In the genomic region with DNA sequence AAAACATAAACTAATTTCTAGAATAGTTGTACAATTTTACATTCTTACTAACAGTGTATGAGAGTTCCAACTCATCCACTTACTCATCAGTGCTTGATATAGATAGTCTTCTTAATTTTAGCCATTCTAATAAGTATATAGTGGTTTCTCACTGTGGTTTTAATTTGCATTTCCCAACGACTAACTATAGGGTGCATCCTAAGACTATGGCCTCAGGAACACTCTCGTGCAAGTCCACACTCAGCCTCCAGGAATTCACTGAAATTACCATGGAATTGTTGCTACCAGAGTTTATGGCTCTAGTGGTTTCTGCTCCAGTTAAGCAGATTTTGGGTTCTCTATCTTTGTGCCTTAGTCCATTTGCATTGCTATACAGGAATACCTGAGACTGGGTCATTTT, we compare ENCODE assay signal across 17 cellular contexts.
DNase-seq lines count a peak whose midpoint lies in the region; ATAC-seq and TF ChIP-seq lines count a peak whose summit lies in the region.
"Had no signal": no experiment of that assay in that cellular context is flagged by ENCODE, and none has a peak within 500 bp of the region (broad histone marks: within the 10 kb centered on the region; RNA-seq: fewer than 3 reads in every experiment).

No MANE protein-coding gene starts in this region.

- WGBS in GM23248 (ENCODE audit: low coverage in 1 of 2, low lambda C conversion rate in 2 of 2, missing lambda C conversion rate in 2 of 2), 2 experiments: 8% methylated on average over 2 of the region's 2 CpGs
- 63 to 73% (median 67%) methylated on average over 2 of the region's 2 CpGs for WGBS in adrenal gland, 4 donors

- intact Hi-C loops in adrenal gland (cut with DNase I): no loop called here

- H3K27ac ChIP-seq in GM23248 (no peak overlapping the region), adrenal gland (no peak overlapping the region)
- H3K27ac ChIP-seq: Peyer's patch had no signal

- H3F3A ChIP-seq in GM23248 (ENCODE audit: insufficient read depth): no peaks in the 10 kb centered on the region; the same call in 1 of the 2 replicates

- DNase-seq in ACHN (peak; percentile 1), GM23248 (peak; percentile 7), RPMI7951 (ENCODE audit: low read depth) (peak; percentile 14), foreskin melanocyte (peak; percentile 5), adrenal gland (no peak)
- DNase-seq: C1 segment of cervical spinal cord, GOT3, KG1, MG63, NCI-H1105, NCI-H1694, NCI-H524, Peyer's patch, SHP77, SK-N-SH had no signal

- no peaks in the 10 kb centered on the region for H3K36me3 ChIP-seq in GM23248 (ENCODE audit: low read depth)
- no peaks in the 10 kb centered on the region for H3K36me3 ChIP-seq in adrenal gland (replicated peaks in 1 of 2)
- H3K36me3 ChIP-seq: MG63, Peyer's patch had no signal

- H3K4me3 ChIP-seq in GM23248: no peak overlapping the region
- H3K4me3 ChIP-seq in adrenal gland: no peak overlapping the region
- H3K4me3 ChIP-seq: MG63, Peyer's patch had no signal

- H3K9ac ChIP-seq in GM23248: no peak overlapping the region
- H3K9ac ChIP-seq: SK-N-SH had no signal

- no peak for TF ChIP-seq CTCF in adrenal gland (IDR thresholded peaks at IDR 0.05)

- no peaks in the 10 kb centered on the region for H3K79me2 ChIP-seq in GM23248 (ENCODE audit: insufficient read depth)

- in situ Hi-C loops in ACHN (cut with HindIII; ENCODE audit: low pct_ligation_motif_present, low pct_unique_long_range_greater_than_20kb, low sequenced_read_pairs) (no loop called here), GM23248 (cut with MboI) (no loop called here)

- ATAC-seq in HG03135 (IDR thresholded peaks at IDR 0.05; ENCODE audit: unreplicated experiment) (no peak), GM18498 (IDR thresholded peaks at IDR 0.05; ENCODE audit: unreplicated experiment) (no peak)

- 0 out of 2 replicates have a peak, but pooled peaks cover 5% of the 10 kb centered on the region for H3K27me3 ChIP-seq in GM23248 (replicated peaks; ENCODE audit: insufficient read depth)
- H3K27me3 ChIP-seq in adrenal gland: no peaks in the 10 kb centered on the region
- H3K27me3 ChIP-seq: MG63, Peyer's patch had no signal

- H3K9me3 ChIP-seq in GM23248 (ENCODE audit: low read depth) (no peaks in the 10 kb centered on the region), adrenal gland (replicated peaks in 1 of 3) (no peaks in the 10 kb centered on the region)
- H3K9me3 ChIP-seq: MG63, Peyer's patch, SK-N-SH had no signal

- TF ChIP-seq POLR2A in adrenal gland (IDR thresholded peaks at IDR 0.05): no peak

- H3K9me2 ChIP-seq in GM23248 (ENCODE audit: insufficient read depth): no peaks in the 10 kb centered on the region
- H3K9me2 ChIP-seq: SK-N-SH had no signal

- H2AFZ ChIP-seq in GM23248: no peak overlapping the region

- H3K4me2 ChIP-seq in GM23248 (ENCODE audit: unreplicated experiment): no peak overlapping the region
- H3K4me2 ChIP-seq: SK-N-SH had no signal

- no peaks in the 10 kb centered on the region for H4K20me1 ChIP-seq in GM23248 (ENCODE audit: insufficient read depth)

- H3K4me1 ChIP-seq in GM23248 (ENCODE audit: insufficient read depth): no peaks in the 10 kb centered on the region
- no peaks in the 10 kb centered on the region for H3K4me1 ChIP-seq in adrenal gland (replicated peaks in 1 of 2)
- H3K4me1 ChIP-seq: Peyer's patch had no signal

Comparison
In these comparisons a context has a peak if more than half of its experiments do, and no peak if none do; other contexts are left out.
1. DNase-seq: peak in ACHN (single experiment), GM23248 (single experiment), RPMI7951 (single experiment) and foreskin melanocyte (single experiment); none in adrenal gland (0 of 7).